In the genomic region with DNA sequence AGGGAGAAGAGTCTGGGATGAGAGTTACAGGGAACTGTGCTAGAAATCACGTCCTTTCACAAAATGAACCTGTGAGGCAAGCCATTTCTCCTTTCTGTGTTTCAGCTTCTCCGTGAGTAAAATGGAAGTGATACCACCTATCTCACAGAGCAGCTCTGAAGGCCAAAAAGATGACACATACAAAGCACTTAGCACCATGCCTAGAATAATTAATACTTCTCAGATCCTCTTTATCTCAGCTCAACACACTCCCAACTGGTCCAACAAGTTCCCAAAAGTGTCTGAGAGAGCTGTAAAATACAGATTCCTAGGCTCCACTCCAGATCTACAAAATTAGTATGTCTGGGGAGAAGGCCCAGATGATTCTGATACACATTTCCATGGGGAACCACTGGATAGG, we compare ENCODE assay signal across 21 cellular contexts. TPM values are rescaled to one million over a fixed set of nuclear protein-coding genes. Genes with fewer than 3 reads are reported as not detected.
A peak's percentile ranks its signal among the peaks of the same experiment; 100 is the strongest.
DNase-seq lines count a peak whose midpoint lies in the region; ATAC-seq, FAIRE-seq and TF ChIP-seq lines count a peak whose summit lies in the region.
"Had no signal": no experiment of that assay in that cellular context is flagged by ENCODE, and none has a peak within 500 bp of the region (broad histone marks: within the 10 kb centered on the region; RNA-seq: fewer than 3 reads in every experiment).

No MANE protein-coding gene starts in this region.

- no peak overlapping the region for H3K27ac ChIP-seq in upper lobe of left lung
- H3K27ac ChIP-seq: foreskin keratinocyte, GM23248, PC-9, psoas muscle had no signal

- no peak for TF ChIP-seq CTCF in upper lobe of left lung (IDR thresholded peaks at IDR 0.05)

- H3K4me1 ChIP-seq in upper lobe of left lung = no peaks in the 10 kb centered on the region
- H3K4me1 ChIP-seq: foreskin keratinocyte, psoas muscle had no signal

- no peak for TF ChIP-seq EP300 in upper lobe of left lung (IDR thresholded peaks at IDR 0.05)

- no peak overlapping the region for H3K4me3 ChIP-seq in upper lobe of left lung
- H3K4me3 ChIP-seq: GM23248, PC-9, psoas muscle had no signal

- H3K36me3 ChIP-seq in upper lobe of left lung = no peaks in the 10 kb centered on the region

- H3K27me3 ChIP-seq in upper lobe of left lung = no peaks in the 10 kb centered on the region
- H3K27me3 ChIP-seq: foreskin keratinocyte had no signal

- H3K9me3 ChIP-seq in upper lobe of left lung = no peaks in the 10 kb centered on the region
- H3K9me3 ChIP-seq: psoas muscle had no signal

- DNase-seq in GM12891 (ENCODE audit: insufficient read length, low spot score) = no peak
- DNase-seq in KG1 (lab: John Stamatoyannopoulos, UW) = no peak
- DNase-seq in upper lobe of left lung = no peak
- no peak for DNase-seq in RKO (ENCODE audit: low spot score)
- DNase-seq in HuH-7 (ENCODE audit: low spot score) = no peak
- DNase-seq: ACHN; activated CD4-positive, alpha-beta T cell treated with anti-CD3 and anti-CD28 coated beads, Interleukin-2, amount 50 U/mL, for 1 hour; COR-L47; effector memory CD8-positive, alpha-beta T cell; foreskin keratinocyte; GM23248; MM.1S; NCI-H2171; PC-9; psoas muscle; stimulated activated CD4-positive, alpha-beta T cell treated with anti-CD3 and anti-CD28 coated beads, Interleukin-2, amount 100 ng/mL, for 24 hours; T-helper 17 cell had no signal

- 67 to 71% methylated on average over 2 of the region's 2 CpGs for WGBS in upper lobe of left lung, 2 donors

- FAIRE-seq in GM12891 (lab: Jason Lieb, UNC) = peak; percentile 84

- ATAC-seq in GM19324 (IDR thresholded peaks at IDR 0.05; ENCODE audit: low FRiP score, unreplicated experiment) (peak; percentile 46), HG02610 (IDR thresholded peaks at IDR 0.05; ENCODE audit: unreplicated experiment) (peak; percentile 36), HG03354 (IDR thresholded peaks at IDR 0.05; ENCODE audit: poor library complexity, severe bottlenecking, unreplicated experiment) (peak; percentile 52), upper lobe of left lung (ENCODE audit: low FRiP score in 2 of 2) (no peak)
- ATAC-seq: activated T-helper 17 cell treated with anti-CD3 and anti-CD28 coated beads, Interleukin-2, amount 50 U/mL, for 72 hours; effector memory CD8-positive, alpha-beta T cell; foreskin keratinocyte; T-helper 17 cell had no signal

- TF ChIP-seq POLR2A in GM12891 (IDR thresholded peaks at IDR 0.05; ENCODE audit: low read depth, low read length) (no peak), upper lobe of left lung (IDR thresholded peaks at IDR 0.05) (no peak)

TF ChIP-seq in GM12891, 5 proteins besides CTCF, POLR2A, EP300 and RAD21:
- TF ChIP-seq SPI1 (IDR thresholded peaks at IDR 0.05; ENCODE audit: low read depth, low read length) (peak; percentile 86), TAF1 (IDR thresholded peaks at IDR 0.05; ENCODE audit: low read depth, low read length) (no peak)

RNA-seq across cellular contexts. Expression of a gene that starts 38.3 kb away (rescaled TPM):
- 0.10 TPM for polyA plus RNA-seq in GM12891 (2012; ENCODE audit: low read depth, missing spikeins)
- under 1 TPM in 1 of 6 donors, not detected in 5; 0.13 TPM for total RNA-seq in upper lobe of left lung
- total RNA-seq: GM23248, PC-9 had no signal
- polyA plus RNA-seq: GM23248 had no signal

Comparison
In these comparisons a context has a peak if more than half of its experiments do, and no peak if none do; other contexts are left out.
1. ATAC-seq: peak in GM19324 (single experiment), HG02610 (single experiment) and HG03354 (single experiment); none in upper lobe of left lung (0 of 2).